8 cellular contexts compared by ENCODE assay signal in genomic region chr21:34545079-34545884, GRCh38. TPM values are rescaled to one million over a fixed set of nuclear protein-coding genes. Genes with fewer than 3 reads are reported as not detected.
DNase-seq lines count a peak whose midpoint lies in the region; ATAC-seq and TF ChIP-seq lines count a peak whose summit lies in the region.

No MANE protein-coding gene starts in this region.

- DNase-seq in ACHN = peak; percentile 69
- no peak for DNase-seq in Panc1 (ENCODE audit: low read depth, low spot score)
- DNase-seq in endodermal cell = peak; percentile 75
- no peak for DNase-seq in NCI-H1694 (lab: John Stamatoyannopoulos, UW)
- no peak for DNase-seq in SHP77 (lab: John Stamatoyannopoulos, UW)

- intact Hi-C loops in Panc1 (cut with micrococcal nuclease; ENCODE audit: unreplicated experiment) = no loop called here

- in situ Hi-C loops in ACHN (cut with HindIII; ENCODE audit: low pct_ligation_motif_present, low pct_unique_long_range_greater_than_20kb, low sequenced_read_pairs) (no loop called here), Panc1 (cut with HindIII; ENCODE audit: low pct_unique_long_range_greater_than_20kb, low sequenced_read_pairs) (no loop called here)

- H3K9ac ChIP-seq in endodermal cell (ENCODE audit: extremely low read depth, low read length, poor library complexity, severe bottlenecking) (no peak overlapping the region), mucosa of stomach (ENCODE audit: low read length) (peak overlapping the region; percentile 51)

- ATAC-seq in GM18867 (IDR thresholded peaks at IDR 0.05; ENCODE audit: unreplicated experiment) (peak; percentile 90), HG03039 (IDR thresholded peaks at IDR 0.05; ENCODE audit: unreplicated experiment) (peak; percentile 76), Panc1 (peak; percentile 79)

- H3K9me3 Mint-ChIP-seq in endodermal cell = peaks cover 2% of the 10 kb centered on the region

- no peaks in the 10 kb centered on the region for H3K36me3 Mint-ChIP-seq in endodermal cell (ENCODE audit: low read depth)

- H3K9me3 ChIP-seq in Panc1 (ENCODE audit: control insufficient read depth, insufficient read depth, low read depth, low read length) (no peaks in the 10 kb centered on the region), endodermal cell (ENCODE audit: control insufficient read depth, low read length) (no peaks in the 10 kb centered on the region), mucosa of stomach (ENCODE audit: control insufficient read depth, low read length) (no peaks in the 10 kb centered on the region)

- no peak overlapping the region for H3K4me3 Mint-ChIP-seq in endodermal cell

- H3K27me3 ChIP-seq in Panc1 (ENCODE audit: control insufficient read depth, insufficient read depth, low read length) = no peaks in the 10 kb centered on the region
- no peaks in the 10 kb centered on the region for H3K27me3 ChIP-seq in endodermal cell (ENCODE audit: control insufficient read depth, insufficient read depth, low read length, poor library complexity, severe bottlenecking)
- no peaks in the 10 kb centered on the region for H3K27me3 ChIP-seq in mucosa of stomach (ENCODE audit: control insufficient read depth, insufficient read depth, low read length)

- H3K27ac Mint-ChIP-seq in endodermal cell = peak overlapping the region; percentile 58

- WGBS in endodermal cell (ENCODE audit: insufficient coverage in 1 of 2, insufficient read length in 1 of 2), 2 experiments = 69% methylated on average over 8 to 10 of the region's 10 CpGs

- no TSS peak for BruUV-seq in Panc1 (replicated peaks; lab: Mats Ljungman, UMichigan)

- POLR2A ChIA-PET in Panc1 (lab: Charles Lee) = no interaction called here

- CTCF ChIA-PET in Panc1 (lab: Charles Lee) = no interaction called here

- H3K4me3 ChIP-seq in Panc1 (ENCODE audit: low read depth in 2 of 2, low read length in 2 of 2) (no peak overlapping the region; a peak in 1 of 4 replicates), endodermal cell (ENCODE audit: low read length) (no peak overlapping the region), mucosa of stomach (ENCODE audit: low read length) (no peak overlapping the region)

- H3K4me1 ChIP-seq in Panc1 (ENCODE audit: control insufficient read depth, insufficient read depth, low read length) = peaks cover 9% of the 10 kb centered on the region
- peaks cover 6% of the 10 kb centered on the region for H3K4me1 ChIP-seq in endodermal cell (ENCODE audit: control insufficient read depth, insufficient read depth, low read length)
- H3K4me1 ChIP-seq in mucosa of stomach (ENCODE audit: control insufficient read depth, insufficient read depth, low read length) = peaks cover 38% of the 10 kb centered on the region

- no peaks in the 10 kb centered on the region for H3K36me3 ChIP-seq in Panc1 (ENCODE audit: control insufficient read depth, insufficient read depth, low read length)
- no peaks in the 10 kb centered on the region for H3K36me3 ChIP-seq in endodermal cell (ENCODE audit: control insufficient read depth, insufficient read depth, low read length)
- H3K36me3 ChIP-seq in mucosa of stomach (ENCODE audit: control insufficient read depth, insufficient read depth, low read length) = no peaks in the 10 kb centered on the region

- H3K27ac ChIP-seq in Panc1 (ENCODE audit: low read length) = peak overlapping the region; percentile 74
- peak overlapping the region; percentile 87 for H3K27ac ChIP-seq in endodermal cell (ENCODE audit: low read depth, low read length)

- TF ChIP-seq CTCF in Panc1 (IDR thresholded peaks at IDR 0.05) = no peak
- TF ChIP-seq CTCF in endodermal cell (conservative IDR thresholded peaks at IDR 0.05) = no peak

- H3K27me3 Mint-ChIP-seq in endodermal cell (ENCODE audit: insufficient read depth) = no peaks in the 10 kb centered on the region

- H3K4me1 Mint-ChIP-seq in endodermal cell = peaks cover 9% of the 10 kb centered on the region

RNA-seq across cellular contexts. Expression of gene KCNE1, which starts 33.3 kb away (rescaled TPM):
- total RNA-seq in Panc1 (2021; ENCODE audit: unreplicated experiment) (not detected), endodermal cell (under 1 TPM in 1 of 2 donors, not detected in 1; 0.24 TPM)
- not detected for polyA plus RNA-seq in Panc1 (2012; ENCODE audit: insufficient read length)
- polyA plus RNA-seq in endodermal cell (2013, experiment 1 of 2) = 0.14 TPM
- polyA plus RNA-seq in endodermal cell (2013, experiment 2 of 2) = 0.25 TPM

Comparison
In these comparisons a context has a peak if more than half of its experiments do, and no peak if none do; other contexts are left out.
1. DNase-seq: peak in ACHN (single experiment) and endodermal cell (single experiment); none in Panc1 (single experiment), NCI-H1694 (single experiment) and SHP77 (0 of 2).
2. Peak in every context shown above with its lines, with median percentiles within 50 percentile points of each other: ATAC-seq.